Comparison of ENCODE assay signal across 8 cellular contexts in genomic region chr14:91253795-91254323, GRCh38. TPM values are rescaled to one million over a fixed set of nuclear protein-coding genes. Genes with fewer than 3 reads are reported as not detected.
DNase-seq lines count a peak whose midpoint lies in the region; ATAC-seq, FAIRE-seq and TF ChIP-seq lines count a peak whose summit lies in the region.

No MANE protein-coding gene starts in this region.

- H4K20me1 ChIP-seq in H1 (replicated peaks in 1 of 2; ENCODE audit: control insufficient read depth in 1 of 2, insufficient read depth in 2 of 2, low read length in 2 of 2): no peaks in the 10 kb centered on the region

- no peak for TF ChIP-seq POLR2A in H1 (IDR thresholded peaks at IDR 0.05; ENCODE audit: control extremely low read depth in 1 of 2, low read depth in 2 of 2, low read length in 2 of 2)

- peak overlapping the region; percentile 73 to 95 for H3K4me2 ChIP-seq in H1 (ENCODE audit: insufficient read depth in 1 of 2, low read depth in 2 of 2, low read length in 2 of 2)

- H2BK5ac ChIP-seq in H1 (ENCODE audit: low read depth, low read length): no peak overlapping the region

- H2BK20ac ChIP-seq in H1 (ENCODE audit: low read length): no peak overlapping the region

- peaks cover 0 to 10% (median 8%) of the 10 kb centered on the region in 4 experiments; a peak in 6 of 7 replicates for H3K4me1 ChIP-seq in H1 (replicated peaks in 1 of 4; ENCODE audit: control insufficient read depth in 3 of 4, insufficient read depth in 4 of 4, low read length in 3 of 4)

- no peak overlapping the region for H3K27ac Mint-ChIP-seq in nephron progenitor cell

- CTCF ChIA-PET in H1 (lab: Charles Lee; ENCODE audit: partially characterized antibody): interaction anchor here (1.0 to 3.7 kb wide), 2 partner anchors 9 to 52 kb away, joined by 3 to 16 read pairs; partner anchors contain the start of gene GPR68

- no peaks in the 10 kb centered on the region for H3K9me3 Mint-ChIP-seq in nephron progenitor cell

- peaks cover 31% of the 10 kb centered on the region for H3K4me1 Mint-ChIP-seq in nephron progenitor cell

- TF ChIP-seq RAD21 in H1 (IDR thresholded peaks at IDR 0.05 in 1 of 2, conservative IDR thresholded peaks at IDR 0.05 in 1 of 2; ENCODE audit: low read depth in 2 of 2, low read length in 2 of 2): no peak

- ATAC-seq in HG02610 (IDR thresholded peaks at IDR 0.05; ENCODE audit: unreplicated experiment): no peak
- ATAC-seq in GM18498 (IDR thresholded peaks at IDR 0.05; ENCODE audit: unreplicated experiment): no peak

- TF ChIP-seq CTCF in C4-2B (conservative IDR thresholded peaks at IDR 0.05): no peak
- no peak for TF ChIP-seq CTCF in H1 (IDR thresholded peaks at IDR 0.05; ENCODE audit: control extremely low read depth in 1 of 3, insufficient read depth in 1 of 3, low read depth in 1 of 3, low read length in 3 of 3)
- TF ChIP-seq CTCF in nephron progenitor cell (IDR thresholded peaks at IDR 0.05): no peak

- 19% methylated on average over 20 of the region's 20 CpGs; no CpG with 5 or more reads in 1 of the 2 experiments for WGBS in H1 (ENCODE audit: extremely low coverage in 1 of 2, insufficient coverage in 1 of 2, insufficient read length in 1 of 2, insufficient replicate concordance in 2 of 2, low coverage in 1 of 2, low lambda C conversion rate in 2 of 2, missing lambda C conversion rate in 1 of 2), 2 experiments

- H3K4me3 Mint-ChIP-seq in nephron progenitor cell: peak overlapping the region; percentile 81

- H3K23ac ChIP-seq in H1 (ENCODE audit: insufficient read length): no peak overlapping the region

- no peaks in the 10 kb centered on the region for H3K79me1 ChIP-seq in H1 (ENCODE audit: low read depth, low read length)

- H4K5ac ChIP-seq in H1 (ENCODE audit: insufficient read length, low read depth, low read length): no peak overlapping the region

- H2AK5ac ChIP-seq in H1 (ENCODE audit: low read depth, low read length): no peak overlapping the region

- H3K79me2 ChIP-seq in H1 (ENCODE audit: control insufficient read depth in 1 of 2, insufficient read depth in 2 of 2, low read length in 2 of 2): no peaks in the 10 kb centered on the region

- H3K9ac ChIP-seq in H1 (replicated peaks in 1 of 4; ENCODE audit: extremely low read depth in 1 of 4, low read depth in 3 of 4, low read length in 3 of 4): peak overlapping the region in 2 of 4 experiments; percentile 23 to 25; a peak in 4 of 7 replicates

- H2BK120ac ChIP-seq in H1 (replicated peaks; ENCODE audit: low read depth, low read length): no peak overlapping the region

- no peaks in the 10 kb centered on the region for H3K36me3 Mint-ChIP-seq in nephron progenitor cell (ENCODE audit: low read depth)

- peak overlapping the region; percentile 90; the same call in 1 of the 2 replicates for H2BK12ac ChIP-seq in H1 (ENCODE audit: low read depth, low read length)

- H3K23me2 ChIP-seq in H1 (ENCODE audit: low read depth, low read length): peaks cover 15% of the 10 kb centered on the region

- FAIRE-seq in H1 (lab: Jason Lieb, UNC): no peak

- H2BK15ac ChIP-seq in H1 (ENCODE audit: low read length): 0 out of 2 replicates have a peak overlapping the region, but pooled peaks have one; percentile 46

- no peak for TF ChIP-seq EP300 in H1 (IDR thresholded peaks at IDR 0.05; ENCODE audit: borderline replicate concordance in 1 of 2, low read depth in 2 of 2, low read length in 2 of 2)

- no peaks in the 10 kb centered on the region for H3K36me3 ChIP-seq in H1 (ENCODE audit: control insufficient read depth in 2 of 4, insufficient read depth in 4 of 4, low read length in 3 of 4)

- DNase-seq in NCI-H1092 treated with DMSO at 0.1 percent for 48 hours (lab: John Stamatoyannopoulos, UW): peak; percentile 22
- peak in 1 of 2 experiments; percentile 63 for DNase-seq in H1 (ENCODE audit: low read depth in 1 of 2, low spot score in 2 of 2)
- DNase-seq in nephron progenitor cell: peak; percentile 42
- no peak for DNase-seq in middle frontal gyrus (ENCODE audit: extremely low spot score, low spot score)
- DNase-seq in cerebellar nuclear complex (lab: John Stamatoyannopoulos, UW): no peak

- H3K9me3 ChIP-seq in H1 (ENCODE audit: insufficient read depth in 2 of 2, low read depth in 1 of 2, low read length in 1 of 2): no peaks in the 10 kb centered on the region

- H3K27ac ChIP-seq in C4-2B (peak overlapping the region; percentile 27; the same call in 1 of the 2 replicates), H1 (ENCODE audit: low read depth, low read length) (no peak overlapping the region)

- peaks cover 54% of the 10 kb centered on the region for H3K27me3 Mint-ChIP-seq in nephron progenitor cell (ENCODE audit: low read depth, poor library complexity)

- H2AFZ ChIP-seq in H1 (ENCODE audit: low read length): peak overlapping the region; percentile 88; the same call in 1 of the 2 replicates

- H3K4me3 ChIP-seq in H1 (ENCODE audit: extremely low read depth in 1 of 4, insufficient read depth in 2 of 4, low read depth in 3 of 4, low read length in 4 of 4): peak overlapping the region; percentile 60 to 81 (median 65)

- peak overlapping the region; percentile 86 for H4K91ac ChIP-seq in H1 (replicated peaks; ENCODE audit: insufficient read length, low read length)

- no peak overlapping the region for H3K56ac ChIP-seq in H1 (replicated peaks; ENCODE audit: insufficient read length, low read depth, low read length)

- peak overlapping the region; percentile 47 for H4K8ac ChIP-seq in H1 (ENCODE audit: extremely low read depth, insufficient read depth, low read length)

- POLR2A ChIA-PET in H1 (lab: Charles Lee; ENCODE audit: partially characterized antibody): interaction anchor here (1.1 to 3.7 kb wide), 2 partner anchors 10 to 20 kb away, joined by 3 to 15 read pairs; no protein-coding TSS in a partner anchor

- H3K14ac ChIP-seq in H1 (ENCODE audit: insufficient read length): no peak overlapping the region

- no peak overlapping the region for H3K4ac ChIP-seq in H1 (replicated peaks; ENCODE audit: insufficient read length, low read depth, low read length)

- peaks cover 0 to 16% (median 9%) of the 10 kb centered on the region in 4 experiments; a peak in 6 of 7 replicates for H3K27me3 ChIP-seq in H1 (replicated peaks in 1 of 4; ENCODE audit: control insufficient read depth in 3 of 4, extremely low read depth in 1 of 4, insufficient read depth in 3 of 4, low read length in 3 of 4)

- peak overlapping the region; percentile 60 for H3K18ac ChIP-seq in H1 (ENCODE audit: extremely low read depth, low read length)

TF ChIP-seq in H1, 55 proteins besides CTCF, POLR2A, EP300 and RAD21:
- TF ChIP-seq TAF1 (IDR thresholded peaks at IDR 0.05; ENCODE audit: low read depth, low read length) (no peak), SIRT6 (IDR thresholded peaks at IDR 0.05; ENCODE audit: low read length) (no peak), RBBP5 (IDR thresholded peaks at IDR 0.05; ENCODE audit: borderline replicate concordance, low read depth, low read length) (no peak), SIX5 (IDR thresholded peaks at IDR 0.05; ENCODE audit: low read depth, low read length) (no peak), KDM4A (IDR thresholded peaks at IDR 0.05; ENCODE audit: low read depth, low read length, severe bottlenecking) (peak; percentile 32), CEBPB (IDR thresholded peaks at IDR 0.05; ENCODE audit: low read depth, low read length) (no peak), BACH1 (IDR thresholded peaks at IDR 0.05; ENCODE audit: low read length) (0 out of 2 replicates have a peak, but pooled peaks have one; percentile 1), EZH2 (IDR thresholded peaks at IDR 0.05; ENCODE audit: low read depth, low read length, severe bottlenecking) (no peak), POLR2AphosphoS5 (IDR thresholded peaks at IDR 0.05; ENCODE audit: low read depth, low read length) (peak; percentile 53; the same call in 1 of the 2 replicates), TAF7 (optimal IDR thresholded peaks at IDR 0.05; ENCODE audit: borderline replicate concordance, low read depth, low read length) (peak; percentile 47), EGR1 (IDR thresholded peaks at IDR 0.05; ENCODE audit: borderline replicate concordance, low read depth, low read length) (no peak), TCF12 (IDR thresholded peaks at IDR 0.05; ENCODE audit: low read depth, low read length) (no peak), GTF2F1 (IDR thresholded peaks at IDR 0.05; ENCODE audit: borderline replicate concordance, low read depth, low read length) (no peak), POU5F1 (IDR thresholded peaks at IDR 0.05; ENCODE audit: low read depth, low read length) (no peak), MAFK (IDR thresholded peaks at IDR 0.05; ENCODE audit: low read depth, low read length) (no peak), BRCA1 (IDR thresholded peaks at IDR 0.05; ENCODE audit: low read depth, low read length) (no peak)

RNA-seq across cellular contexts. Expression of gene GPR68, which starts 9.4 kb away (rescaled TPM):
- total RNA-seq in H1 (2021; fragmentation: NEBNext Ultra II Directional; extraction: Animal tissue kit (Norgen Biotek cat#: 25700)): 0.22 and 0.33 TPM in 2 replicates
- 0.76 and 1.1 TPM in 2 replicates for polyA plus RNA-seq in H1 (2011; rRNA removed)
- 0.52 TPM for polyA plus RNA-seq in H1 (2011; cell fraction: cytosol; rRNA removed)
- polyA plus RNA-seq in H1 (2011; cell fraction: nucleus; rRNA removed): 0.90 TPM
- polyA plus RNA-seq in H1 (2012, experiment 1 of 2): 0.46 to 0.61 TPM (median 0.56 TPM) in 3 of 4 replicates, not detected in the other
- polyA plus RNA-seq in H1 (2012, experiment 2 of 2): 0.17 TPM
- polyA plus RNA-seq in H1 (2013, experiment 1 of 2): 0.20 TPM
- polyA plus RNA-seq in H1 (2013, experiment 2 of 2): 0.29 TPM
- 0.44 TPM in 2 replicates for polyA minus RNA-seq in H1 (2011; rRNA and poly(A)+ RNA removed)
- not detected for polyA minus RNA-seq in H1 (2011; cell fraction: cytosol; rRNA and poly(A)+ RNA removed)
- polyA minus RNA-seq in H1 (2011; cell fraction: nucleus; rRNA and poly(A)+ RNA removed): not detected

Comparison
In these comparisons a context has a peak if more than half of its experiments do, and no peak if none do; other contexts are left out.
1. DNase-seq: peak in NCI-H1092 treated with DMSO at 0.1 percent for 48 hours (single experiment) and nephron progenitor cell (single experiment); none in middle frontal gyrus (single experiment) and cerebellar nuclear complex (0 of 2).